Comparison of ENCODE assay signal across 26 cellular contexts in the genomic region with DNA sequence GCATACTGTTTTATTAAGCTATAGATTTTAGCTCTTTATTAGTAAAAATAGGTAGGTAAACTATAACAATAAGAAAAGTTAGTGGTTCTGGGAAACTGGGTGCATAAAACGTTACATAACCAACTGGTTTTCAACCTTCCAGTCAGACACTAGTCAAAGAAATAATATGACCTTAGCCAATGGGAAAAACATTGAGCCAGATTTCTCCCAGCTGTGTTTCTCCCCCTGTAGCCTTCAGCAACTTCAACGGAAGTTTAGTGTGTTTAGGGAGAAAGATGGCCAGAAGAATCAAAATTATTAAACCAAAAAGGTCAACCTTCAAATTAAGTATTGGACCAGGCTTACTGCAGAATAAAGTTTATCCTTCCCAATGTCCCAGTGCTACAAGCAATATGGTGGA.
"Had no signal": no experiment of that assay in that cellular context is flagged by ENCODE, and none has a peak within 500 bp of the region (broad histone marks: within the 10 kb centered on the region; RNA-seq: fewer than 3 reads in every experiment).

No MANE protein-coding gene starts in this region.

- H3K27ac ChIP-seq: stomach, suprapubic skin, thoracic aorta, thyroid gland, tibial artery, tibial nerve, transverse colon, upper lobe of left lung, upper lobe of right lung, uterus, vagina had no signal

- ATAC-seq: stimulated activated effector memory CD8-positive, alpha-beta T cell treated with anti-CD3 and anti-CD28 coated beads, Interleukin-12 subunit alpha, Interleukin-12 subunit beta, amount 100 ng/mL, for 72 hours; stimulated activated memory B cell treated with anti-CD40 and anti-IgM and Interleukin-4, amounts not matched to agents 10 μg/mL and 1 μg/mL and 100 μg/mL, for 72 hours; stimulated activated naive B cell treated with anti-CD40 and anti-IgM and Interleukin-4, amounts not matched to agents 10 μg/mL and 1 μg/mL and 100 μg/mL, for 72 hours; stimulated activated naive CD8-positive, alpha-beta T cell treated with anti-CD3 and anti-CD28 coated beads, Interleukin-15, amount 100 ng/mL, for 72 hours; stimulated activated naive CD8-positive, alpha-beta T cell treated with anti-CD3 and anti-CD28 coated beads, Interleukin-15, Interleukin-2, amounts not matched to agents 100 U/mL and 50 U/mL, for 24 hours; upper lobe of right lung had no signal

- H3K4me1 ChIP-seq: thyroid gland, transverse colon, upper lobe of left lung, upper lobe of right lung, uterus had no signal

- H3K27me3 ChIP-seq: stomach, suprapubic skin, testis, thyroid gland, tibial artery, tibial nerve, transverse colon, upper lobe of left lung, upper lobe of right lung, uterus, vagina had no signal

- H3K36me3 ChIP-seq: stomach, suprapubic skin, thoracic aorta, thyroid gland, tibial artery, tibial nerve, transverse colon, upper lobe of left lung, upper lobe of right lung, uterus, vagina had no signal

- H3K9me3 ChIP-seq: stomach, suprapubic skin, testis, thoracic aorta, thyroid gland, tibial artery, tibial nerve, transverse colon, upper lobe of left lung, upper lobe of right lung, uterus, vagina had no signal

- DNase-seq: stimulated activated CD4-positive, alpha-beta T cell treated with anti-CD3 and anti-CD28 coated beads, Interleukin-2, amount 100 ng/mL, for 48 hours; stimulated activated CD4-positive, alpha-beta T cell treated with anti-CD3 and anti-CD28 coated beads, Interleukin-4, amount 100 ng/mL, for 1 hour; stimulated activated CD4-positive, alpha-beta T cell treated with anti-CD3 and anti-CD28 coated beads, Interleukin-4, amount 100 ng/mL, for 24 hours; stimulated activated CD4-positive, alpha-beta T cell treated with anti-CD3 and anti-CD28 coated beads, Interleukin-4, amount 100 ng/mL, for 4 hours; stimulated activated CD8-positive, alpha-beta memory T cell treated with anti-CD3 and anti-CD28 coated beads, Interleukin-4, amount 100 ng/mL, for 48 hours; stimulated activated naive B cell treated with anti-CD40 and anti-IgM and Interleukin-4, amounts not matched to agents 10 μg/mL and 1 μg/mL and 100 μg/mL, for 72 hours; stimulated activated naive CD4-positive, alpha-beta T cell; stimulated activated naive CD4-positive, alpha-beta T cell treated with Interleukin-2 at 50 U/mL for 16 hours; stimulated activated naive CD8-positive, alpha-beta T cell treated with anti-CD3 and anti-CD28 coated beads, Interleukin-15, amount 100 ng/mL, for 72 hours; stimulated activated naive CD8-positive, alpha-beta T cell treated with anti-CD3 and anti-CD28 coated beads, Interleukin-15, Interleukin-2, amounts not matched to agents 100 U/mL and 50 U/mL, for 24 hours; stomach; substantia nigra; testis; thyroid gland; tibial artery; transverse colon; trophoblast cell; upper lobe of left lung; upper lobe of right lung; uterus had no signal

- H3K4me3 ChIP-seq: stomach, suprapubic skin, testis, thoracic aorta, thyroid gland, tibial artery, tibial nerve, transverse colon, upper lobe of left lung, upper lobe of right lung, uterus, vagina had no signal
